In the genomic region with DNA sequence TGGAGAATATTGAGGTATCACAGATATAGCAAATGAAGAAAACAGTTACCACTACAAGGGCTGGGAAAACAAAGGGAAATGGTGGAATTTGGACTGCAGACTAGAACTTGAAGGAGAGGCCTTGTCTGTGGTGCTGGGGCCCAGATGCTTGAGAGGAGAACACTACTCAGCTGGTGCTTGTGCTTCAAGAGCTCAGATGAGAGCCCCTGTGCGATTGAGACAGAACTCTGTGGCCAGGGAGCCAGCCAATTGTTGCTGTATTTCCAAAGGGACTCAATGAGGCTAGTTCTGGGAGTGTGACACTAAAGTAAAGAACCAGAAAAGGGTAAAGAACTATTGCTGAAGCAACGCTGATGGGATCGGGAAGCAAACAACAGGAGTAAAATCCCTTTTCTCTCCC, we compare ENCODE assay signal across 2 cellular contexts.
TF ChIP-seq lines count a peak whose summit lies in the region.

No MANE protein-coding gene starts in this region.

TF ChIP-seq in GM23338, 12 proteins besides CTCF, POLR2A, EP300 and RAD21:
- no peak for TF ChIP-seq NANOG (IDR thresholded peaks at IDR 0.05; ENCODE audit: borderline replicate concordance)

TF ChIP-seq in H1, 55 proteins besides CTCF, POLR2A, EP300 and RAD21:
- TF ChIP-seq HDAC2 (IDR thresholded peaks at IDR 0.05; ENCODE audit: borderline replicate concordance in 1 of 2, low read depth in 2 of 2, low read length in 2 of 2) (no peak), TBP (IDR thresholded peaks at IDR 0.05; ENCODE audit: low read depth, low read length) (no peak), CTBP2 (IDR thresholded peaks at IDR 0.05; ENCODE audit: borderline replicate concordance, insufficient read depth, insufficient read length, low read length) (no peak), EGR1 (IDR thresholded peaks at IDR 0.05; ENCODE audit: borderline replicate concordance, low read depth, low read length) (no peak), HDAC6 (IDR thresholded peaks at IDR 0.05; ENCODE audit: low read depth, low read length) (no peak)
